21 cellular contexts compared by ENCODE assay signal in genomic region chr2:120889936-120890335, GRCh38.
DNase-seq lines count a peak whose midpoint lies in the region; ATAC-seq, FAIRE-seq and TF ChIP-seq lines count a peak whose summit lies in the region.
"Had no signal": no experiment of that assay in that cellular context is flagged by ENCODE, and none has a peak within 500 bp of the region (broad histone marks: within the 10 kb centered on the region; RNA-seq: fewer than 3 reads in every experiment).

No MANE protein-coding gene starts in this region.

- H4K5ac ChIP-seq in H1 (ENCODE audit: insufficient read length, low read depth, low read length), result no peak overlapping the region

- H3K56ac ChIP-seq in H1 (replicated peaks; ENCODE audit: insufficient read length, low read depth, low read length), result no peak overlapping the region

- H3K4me2 ChIP-seq in H1 (ENCODE audit: insufficient read depth in 1 of 2, low read depth in 2 of 2, low read length in 2 of 2) (no peak overlapping the region), neural progenitor cell (no peak overlapping the region)
- H3K4me2 ChIP-seq: A549; BLaER1 treated with 17β-estradiol and CSF1 and Interleukin-3, amounts not matched to agents 10 nM and 100 nM had no signal

- peak overlapping the region; percentile 33 for H3K4me3 Mint-ChIP-seq in neural progenitor cell
- no peak overlapping the region for H3K4me3 Mint-ChIP-seq in stimulated activated naive B cell treated with anti-CD40 and anti-IgM and Interleukin-4, amounts not matched to agents 10 μg/mL and 1 μg/mL and 100 μg/mL, for 72 hours
- H3K4me3 Mint-ChIP-seq: B cell; CD4-positive, alpha-beta T cell; CD8-positive, alpha-beta T cell had no signal

- no peaks in the 10 kb centered on the region for H3K36me3 Mint-ChIP-seq in neural progenitor cell
- no peaks in the 10 kb centered on the region for H3K36me3 Mint-ChIP-seq in stimulated activated naive B cell treated with anti-CD40 and anti-IgM and Interleukin-4, amounts not matched to agents 10 μg/mL and 1 μg/mL and 100 μg/mL, for 72 hours
- H3K36me3 Mint-ChIP-seq: CD8-positive, alpha-beta T cell had no signal

- H4K20me1 ChIP-seq in H1 (replicated peaks in 1 of 2; ENCODE audit: control insufficient read depth in 1 of 2, insufficient read depth in 2 of 2, low read length in 2 of 2), result peaks cover 5 to 8% of the 10 kb centered on the region in 2 experiments
- H4K20me1 ChIP-seq in neural progenitor cell (ENCODE audit: low read depth), result peaks cover 89% of the 10 kb centered on the region
- H4K20me1 ChIP-seq: BLaER1 treated with 17β-estradiol and CSF1 and Interleukin-3, amounts not matched to agents 10 nM and 100 nM had no signal

- H3K36me3 ChIP-seq in HEK293 (ENCODE audit: control insufficient read depth in 2 of 2, insufficient read depth in 1 of 2, low read length in 2 of 2) (no peaks in the 10 kb centered on the region), H1 (ENCODE audit: control insufficient read depth in 2 of 4, insufficient read depth in 4 of 4, low read length in 3 of 4) (no peaks in the 10 kb centered on the region), neural progenitor cell (no peaks in the 10 kb centered on the region)
- H3K36me3 ChIP-seq: BLaER1 treated with 17β-estradiol and CSF1 and Interleukin-3, amounts not matched to agents 10 nM and 100 nM had no signal

- H3K9ac ChIP-seq in H1 (replicated peaks in 1 of 4; ENCODE audit: extremely low read depth in 1 of 4, low read depth in 3 of 4, low read length in 3 of 4) (no peak overlapping the region), neural progenitor cell (no peak overlapping the region)
- H3K9ac ChIP-seq: BLaER1 treated with 17β-estradiol and CSF1 and Interleukin-3, amounts not matched to agents 10 nM and 100 nM had no signal

- H3K27ac Mint-ChIP-seq in neural progenitor cell, result no peak overlapping the region
- no peak overlapping the region for H3K27ac Mint-ChIP-seq in stimulated activated naive B cell treated with anti-CD40 and anti-IgM and Interleukin-4, amounts not matched to agents 10 μg/mL and 1 μg/mL and 100 μg/mL, for 72 hours
- H3K27ac Mint-ChIP-seq: B cell; CD4-positive, alpha-beta T cell; CD8-positive, alpha-beta T cell had no signal

- H3K4me1 Mint-ChIP-seq in neural progenitor cell, result peaks cover 86% of the 10 kb centered on the region
- H3K4me1 Mint-ChIP-seq in stimulated activated naive B cell treated with anti-CD40 and anti-IgM and Interleukin-4, amounts not matched to agents 10 μg/mL and 1 μg/mL and 100 μg/mL, for 72 hours, result no peaks in the 10 kb centered on the region
- H3K4me1 Mint-ChIP-seq: B cell had no signal

- no peak overlapping the region for H2BK120ac ChIP-seq in H1 (replicated peaks; ENCODE audit: low read depth, low read length)

- no peak for FAIRE-seq in H1 (lab: Jason Lieb, UNC)
- FAIRE-seq: A549, D721Med, G401.6, GM12891, GM19239 had no signal

- H3K4ac ChIP-seq in H1 (replicated peaks; ENCODE audit: insufficient read length, low read depth, low read length), result no peak overlapping the region

- peaks cover 15% of the 10 kb centered on the region for H3K79me1 ChIP-seq in H1 (ENCODE audit: low read depth, low read length)

- no peak overlapping the region for H4K91ac ChIP-seq in H1 (replicated peaks; ENCODE audit: insufficient read length, low read length)

- POLR2A ChIA-PET in HEK293 (lab: Yijun Ruan, JAX) (no interaction called here), H1 (lab: Charles Lee; ENCODE audit: partially characterized antibody) (interaction anchor here (1.3 kb wide), 1 partner anchor 185 kb away, joined by 4 read pairs; no protein-coding TSS in a partner anchor)

- no peak overlapping the region for H2BK12ac ChIP-seq in H1 (ENCODE audit: low read depth, low read length)

- CTCF ChIA-PET in HEK293 (lab: Yijun Ruan, JAX) (no interaction called here), H1 (lab: Charles Lee; ENCODE audit: partially characterized antibody) (interaction anchor here (0.5 to 1.1 kb wide), 2 partner anchors 156 to 194 kb away, joined by 3 read pairs; no protein-coding TSS in a partner anchor)

- H3K27ac ChIP-seq in HEK293 (ENCODE audit: extremely low read depth, low read depth, low read length) (no peak overlapping the region), H1 (ENCODE audit: low read depth, low read length) (no peak overlapping the region), neural progenitor cell (no peak overlapping the region)
- H3K27ac ChIP-seq: 22Rv1; A549; BLaER1 treated with 17β-estradiol and CSF1 and Interleukin-3, amounts not matched to agents 10 nM and 100 nM; C4-2B had no signal

- H3K27me3 Mint-ChIP-seq in neural progenitor cell (ENCODE audit: insufficient read depth, low read depth), result peaks cover 14% of the 10 kb centered on the region
- H3K27me3 Mint-ChIP-seq in stimulated activated naive B cell treated with anti-CD40 and anti-IgM and Interleukin-4, amounts not matched to agents 10 μg/mL and 1 μg/mL and 100 μg/mL, for 72 hours, result no peaks in the 10 kb centered on the region
- H3K27me3 Mint-ChIP-seq: B cell; CD4-positive, alpha-beta T cell had no signal

- H2AFZ ChIP-seq in H1 (ENCODE audit: low read length), result no peak overlapping the region
- H2AFZ ChIP-seq in neural progenitor cell (replicated peaks), result no peak overlapping the region

- no peaks in the 10 kb centered on the region for H3K9me3 Mint-ChIP-seq in neural progenitor cell
- H3K9me3 Mint-ChIP-seq in stimulated activated naive B cell treated with anti-CD40 and anti-IgM and Interleukin-4, amounts not matched to agents 10 μg/mL and 1 μg/mL and 100 μg/mL, for 72 hours, result no peaks in the 10 kb centered on the region
- H3K9me3 Mint-ChIP-seq: CD4-positive, alpha-beta T cell; CD8-positive, alpha-beta T cell had no signal

- no peak overlapping the region for H2BK5ac ChIP-seq in H1 (ENCODE audit: low read depth, low read length)

- no peak overlapping the region for H4K8ac ChIP-seq in H1 (ENCODE audit: extremely low read depth, insufficient read depth, low read length)

- peaks cover 43% of the 10 kb centered on the region for H3F3A ChIP-seq in neural progenitor cell (ENCODE audit: low read depth)

- TF ChIP-seq CTCF in HEK293 (tag by site-specific recombination; IDR thresholded peaks at IDR 0.05) (no peak), H1 (IDR thresholded peaks at IDR 0.05; ENCODE audit: control extremely low read depth in 1 of 3, insufficient read depth in 1 of 3, low read depth in 1 of 3, low read length in 3 of 3) (no peak), neural progenitor cell (IDR thresholded peaks at IDR 0.05) (no peak)

- no peak overlapping the region for H2AK5ac ChIP-seq in H1 (ENCODE audit: low read depth, low read length)

- TF ChIP-seq POLR2A in H1 (IDR thresholded peaks at IDR 0.05; ENCODE audit: control extremely low read depth in 1 of 2, low read depth in 2 of 2, low read length in 2 of 2), result no peak

- no peaks in the 10 kb centered on the region for H3K27me3 ChIP-seq in H1 (replicated peaks in 1 of 4; ENCODE audit: control insufficient read depth in 3 of 4, extremely low read depth in 1 of 4, insufficient read depth in 3 of 4, low read length in 3 of 4)
- no peaks in the 10 kb centered on the region for H3K27me3 ChIP-seq in neural progenitor cell
- H3K27me3 ChIP-seq: BLaER1 treated with 17β-estradiol and CSF1 and Interleukin-3, amounts not matched to agents 10 nM and 100 nM had no signal

- no peak overlapping the region for H3K23ac ChIP-seq in H1 (ENCODE audit: insufficient read length)

- 86% methylated on average over 3 of the region's 3 CpGs; no CpG with 5 or more reads in 1 of the 2 experiments for WGBS in H1 (ENCODE audit: extremely low coverage in 1 of 2, insufficient coverage in 1 of 2, insufficient read length in 1 of 2, insufficient replicate concordance in 2 of 2, low coverage in 1 of 2, low lambda C conversion rate in 2 of 2, missing lambda C conversion rate in 1 of 2), 2 experiments

- H3K18ac ChIP-seq in H1 (ENCODE audit: extremely low read depth, low read length), result no peak overlapping the region

- DNase-seq in H1 (ENCODE audit: low read depth in 1 of 2, low spot score in 2 of 2) (no peak), neural progenitor cell (ENCODE audit: low spot score) (no peak), NCI-H2196 (lab: John Stamatoyannopoulos, UW; ENCODE audit: unreplicated experiment) (no peak)
- no peak for DNase-seq in stimulated activated naive B cell treated with anti-CD40 and anti-IgM and Interleukin-4, amounts not matched to agents 10 μg/mL and 1 μg/mL and 100 μg/mL, for 72 hours
- DNase-seq: AML-193; Caco-2; Calu3; CD4-positive, alpha-beta T cell; CD8-positive, alpha-beta T cell; DMS79 treated with DMSO at 0.1 percent for 48 hours; GF-D8 had no signal

- H3K4me1 ChIP-seq in HEK293 (ENCODE audit: control insufficient read depth, insufficient read depth, low read length), result peaks cover 7% of the 10 kb centered on the region
- H3K4me1 ChIP-seq in H1 (replicated peaks in 1 of 4; ENCODE audit: control insufficient read depth in 3 of 4, insufficient read depth in 4 of 4, low read length in 3 of 4), result peaks cover 10 to 28% (median 20%) of the 10 kb centered on the region in 4 experiments
- peaks cover 63% of the 10 kb centered on the region for H3K4me1 ChIP-seq in neural progenitor cell

- TF ChIP-seq RAD21 in H1 (IDR thresholded peaks at IDR 0.05 in 1 of 2, conservative IDR thresholded peaks at IDR 0.05 in 1 of 2; ENCODE audit: low read depth in 2 of 2, low read length in 2 of 2), result no peak

- no peak overlapping the region for H2BK20ac ChIP-seq in H1 (ENCODE audit: low read length)

- H3K23me2 ChIP-seq in H1 (ENCODE audit: low read depth, low read length), result no peaks in the 10 kb centered on the region

- H2BK15ac ChIP-seq in H1 (ENCODE audit: low read length), result no peak overlapping the region

- TF ChIP-seq EP300 in H1 (IDR thresholded peaks at IDR 0.05; ENCODE audit: borderline replicate concordance in 1 of 2, low read depth in 2 of 2, low read length in 2 of 2), result no peak

- ATAC-seq in stimulated activated naive B cell treated with anti-CD40 and anti-IgM and Interleukin-4, amounts not matched to agents 10 μg/mL and 1 μg/mL and 100 μg/mL, for 72 hours (replicated peaks), result no peak
- ATAC-seq: A549; CD8-positive, alpha-beta T cell had no signal

- H3K4me3 ChIP-seq in HEK293 (ENCODE audit: low read depth, low read length), result no peak overlapping the region
- no peak overlapping the region for H3K4me3 ChIP-seq in H1 (ENCODE audit: extremely low read depth in 1 of 4, insufficient read depth in 2 of 4, low read depth in 3 of 4, low read length in 4 of 4)
- H3K4me3 ChIP-seq in neural progenitor cell, result no peak overlapping the region
- H3K4me3 ChIP-seq: A549; BLaER1 treated with 17β-estradiol and CSF1 and Interleukin-3, amounts not matched to agents 10 nM and 100 nM had no signal

- H3K9me3 ChIP-seq in HEK293 (ENCODE audit: control insufficient read depth, insufficient read depth, low read depth, low read length), result no peaks in the 10 kb centered on the region
- H3K9me3 ChIP-seq in H1 (ENCODE audit: insufficient read depth in 2 of 2, low read depth in 1 of 2, low read length in 1 of 2), result no peaks in the 10 kb centered on the region
- H3K9me3 ChIP-seq in neural progenitor cell (ENCODE audit: low read depth), result no peaks in the 10 kb centered on the region
- H3K9me3 ChIP-seq: A549; BLaER1 treated with 17β-estradiol and CSF1 and Interleukin-3, amounts not matched to agents 10 nM and 100 nM; Caco-2 had no signal

- H3K79me2 ChIP-seq in H1 (ENCODE audit: control insufficient read depth in 1 of 2, insufficient read depth in 2 of 2, low read length in 2 of 2) (peaks cover 0 to 43% of the 10 kb centered on the region in 2 experiments; a peak in 2 of 4 replicates), neural progenitor cell (ENCODE audit: low read depth) (peaks cover 56% of the 10 kb centered on the region)

- no peak overlapping the region for H3K14ac ChIP-seq in H1 (ENCODE audit: insufficient read length)
